1 cellular context compared by ENCODE assay signal in the genomic region with DNA sequence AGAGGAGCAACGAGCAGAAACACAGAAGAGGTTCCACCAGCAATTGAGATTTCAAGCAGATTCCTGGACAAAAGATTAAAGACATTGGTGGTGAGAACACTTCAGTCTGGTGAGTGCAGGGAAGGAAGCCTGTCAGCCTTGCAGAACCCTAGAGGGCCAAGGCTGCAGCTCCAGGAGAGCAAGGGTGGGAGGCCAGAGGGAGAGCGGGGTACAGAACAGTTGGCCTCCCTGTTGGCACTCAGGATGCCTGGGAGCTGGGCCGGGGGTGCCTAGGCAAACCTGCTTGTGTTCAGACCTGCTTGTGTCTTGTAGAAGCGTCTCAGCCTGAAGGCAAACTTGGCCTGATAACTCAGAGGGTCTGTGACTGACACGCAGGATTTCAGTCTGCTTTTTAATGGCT.
TF ChIP-seq lines count a peak whose summit lies in the region.

No MANE protein-coding gene starts in this region.

TF ChIP-seq in HCT116, 20 proteins besides CTCF, POLR2A, EP300 and RAD21:
- TF ChIP-seq POLR2AphosphoS5 (IDR thresholded peaks at IDR 0.05; ENCODE audit: low read depth, low read length) (0 out of 2 replicates have a peak, but pooled peaks have one; percentile 16), FOSL1 (IDR thresholded peaks at IDR 0.05; ENCODE audit: low read depth) (no peak)
